In genomic region chr6:142300758-142301251, GRCh38 we compare ENCODE assay signal across 8 cellular contexts. TPM values are rescaled to one million over a fixed set of nuclear protein-coding genes. Genes with fewer than 3 reads are reported as not detected.
A peak's percentile ranks its signal among the peaks of the same experiment; 100 is the strongest.
DNase-seq lines count a peak whose midpoint lies in the region; ATAC-seq and TF ChIP-seq lines count a peak whose summit lies in the region.

No MANE protein-coding gene starts in this region.

- intact Hi-C loops in right lobe of liver (cut with DNase I), result no loop called here

- no peak for ATAC-seq in stimulated activated naive CD8-positive, alpha-beta T cell treated with anti-CD3 and anti-CD28 coated beads, Interleukin-15, Interleukin-2, amounts not matched to agents 100 U/mL and 50 U/mL, for 24 hours
- ATAC-seq in right lobe of liver, result peak; percentile 28 to 45 (median 40)

- 40% methylated on average over 4 of the region's 6 CpGs for WGBS in right lobe of liver (ENCODE audit: insufficient coverage, low coverage, low lambda C conversion rate, missing lambda C conversion rate)
- 44% methylated on average over 6 of the region's 6 CpGs for WGBS in urinary bladder

- peaks cover 14% of the 10 kb centered on the region for H3K4me1 Mint-ChIP-seq in stimulated activated naive CD8-positive, alpha-beta T cell treated with anti-CD3 and anti-CD28 coated beads, Interleukin-15, Interleukin-2, amounts not matched to agents 100 ng/mL and 50 ng/mL, for 24 hours (ENCODE audit: low read depth)
- peaks cover 5% of the 10 kb centered on the region for H3K4me1 Mint-ChIP-seq in brain

- TF ChIP-seq CTCF in brain (conservative IDR thresholded peaks at IDR 0.05) (no peak), right lobe of liver (IDR thresholded peaks at IDR 0.05) (no peak)

- no peak for TF ChIP-seq POLR2A in right lobe of liver (IDR thresholded peaks at IDR 0.05)

- peaks cover 20% of the 10 kb centered on the region for H3K27me3 Mint-ChIP-seq in stimulated activated naive CD8-positive, alpha-beta T cell treated with anti-CD3 and anti-CD28 coated beads, Interleukin-15, Interleukin-2, amounts not matched to agents 100 ng/mL and 50 ng/mL, for 24 hours
- peaks cover 45% of the 10 kb centered on the region for H3K27me3 Mint-ChIP-seq in brain

- H3K4me3 Mint-ChIP-seq in stimulated activated naive CD8-positive, alpha-beta T cell treated with anti-CD3 and anti-CD28 coated beads, Interleukin-15, Interleukin-2, amounts not matched to agents 100 ng/mL and 50 ng/mL, for 24 hours, result peak overlapping the region; percentile 84
- H3K4me3 Mint-ChIP-seq in brain, result peak overlapping the region; percentile 84 to 91 (median 87)

- no peaks in the 10 kb centered on the region for H3K36me3 Mint-ChIP-seq in stimulated activated naive CD8-positive, alpha-beta T cell treated with anti-CD3 and anti-CD28 coated beads, Interleukin-15, Interleukin-2, amounts not matched to agents 100 ng/mL and 50 ng/mL, for 24 hours (ENCODE audit: low read depth)
- no peaks in the 10 kb centered on the region for H3K36me3 Mint-ChIP-seq in brain

- no peaks in the 10 kb centered on the region for H3K36me3 ChIP-seq in right lobe of liver
- H3K36me3 ChIP-seq in urinary bladder (ENCODE audit: insufficient read depth), result no peaks in the 10 kb centered on the region

- peak overlapping the region; percentile 66 for H3K27ac Mint-ChIP-seq in stimulated activated naive CD8-positive, alpha-beta T cell treated with anti-CD3 and anti-CD28 coated beads, Interleukin-15, Interleukin-2, amounts not matched to agents 100 ng/mL and 50 ng/mL, for 24 hours
- peak overlapping the region in 4 of 5 experiments; percentile 39 to 78 (median 48) for H3K27ac Mint-ChIP-seq in brain

- DNase-seq in stimulated activated naive CD8-positive, alpha-beta T cell treated with anti-CD3 and anti-CD28 coated beads, Interleukin-15, Interleukin-2, amounts not matched to agents 100 U/mL and 50 U/mL, for 24 hours, result no peak
- DNase-seq in right lobe of liver, result peak; percentile 59
- no peak for DNase-seq in NAMALWA (ENCODE audit: low spot score)
- DNase-seq in epidermal melanocyte (ENCODE audit: insufficient read length, low spot score), result no peak
- no peak for DNase-seq in OCI-M1 (lab: John Stamatoyannopoulos, UW)

- no peaks in the 10 kb centered on the region for H3K9me3 Mint-ChIP-seq in stimulated activated naive CD8-positive, alpha-beta T cell treated with anti-CD3 and anti-CD28 coated beads, Interleukin-15, Interleukin-2, amounts not matched to agents 100 ng/mL and 50 ng/mL, for 24 hours
- peaks cover 0 to 3% (median 0%) of the 10 kb centered on the region in 5 experiments for H3K9me3 Mint-ChIP-seq in brain

- no peaks in the 10 kb centered on the region for H3K27me3 ChIP-seq in right lobe of liver

- no peaks in the 10 kb centered on the region for H3K9me3 ChIP-seq in right lobe of liver

- peaks cover 0 to 14% (median 0%) of the 10 kb centered on the region in 4 donors for H3K4me1 ChIP-seq in right lobe of liver
- peaks cover 1% of the 10 kb centered on the region for H3K4me1 ChIP-seq in urinary bladder (ENCODE audit: insufficient read depth)

- peak overlapping the region; percentile 77 to 82 (median 79) for H3K4me3 ChIP-seq in right lobe of liver
- peak overlapping the region; percentile 53 for H3K4me3 ChIP-seq in urinary bladder (ENCODE audit: low read depth, low read length)

- H3K27ac ChIP-seq in right lobe of liver (peak overlapping the region; percentile 90 to 93 (median 92)), urinary bladder (ENCODE audit: low read depth) (no peak overlapping the region)

RNA-seq across cellular contexts. Expression of gene ADGRG6, which starts 1.0 kb away (rescaled TPM):
- polyA plus RNA-seq in brain (ENCODE audit: insufficient read depth, low read depth, low replicate concordance), result 0.42 TPM
- total RNA-seq in right lobe of liver, result 100 to 1,000 TPM in 3 of 6 experiments, 10 to 100 TPM in 3; 49.6 to 114 (median 94.6) TPM
- 124 TPM for total RNA-seq in urinary bladder
- polyA plus RNA-seq in urinary bladder, result 6.6 TPM

Comparison
In these comparisons a context has a peak if more than half of its experiments do, and no peak if none do; other contexts are left out.
1. DNase-seq: peak in right lobe of liver (3 of 3); none in stimulated activated naive CD8-positive, alpha-beta T cell treated with anti-CD3 and anti-CD28 coated beads, Interleukin-15, Interleukin-2, amounts not matched to agents 100 U/mL and 50 U/mL, for 24 hours (single experiment), NAMALWA (single experiment), epidermal melanocyte (single experiment) and OCI-M1 (single experiment).